25 cellular contexts compared by ENCODE assay signal in genomic region chr12:79841878-79842265, GRCh38.
DNase-seq lines count a peak whose midpoint lies in the region; ATAC-seq and TF ChIP-seq lines count a peak whose summit lies in the region.
"Had no signal": no experiment of that assay in that cellular context is flagged by ENCODE, and none has a peak within 500 bp of the region (broad histone marks: within the 10 kb centered on the region; RNA-seq: fewer than 3 reads in every experiment).

No MANE protein-coding gene starts in this region.

- H3K4me2 ChIP-seq in parathyroid adenoma (ENCODE audit: low read length) = peak overlapping the region; percentile 8
- H3K4me2 ChIP-seq: hepatocyte, smooth muscle cell had no signal

- H3K9me3 Mint-ChIP-seq in activated CD8-positive, alpha-beta T cell treated with anti-CD3 and anti-CD28 coated beads, Interleukin-2, amount 10 ng/mL, durations not matched to agents 7 days and 5 days (ENCODE audit: insufficient read depth) = peaks cover 20% of the 10 kb centered on the region
- peaks cover 24% of the 10 kb centered on the region for H3K9me3 Mint-ChIP-seq in activated CD8-positive, alpha-beta T cell treated with anti-CD3 and anti-CD28 coated beads for 36 hours
- peaks cover 8 to 41% (median 14%) of the 10 kb centered on the region in 11 donors for H3K9me3 Mint-ChIP-seq in naive thymus-derived CD4-positive, alpha-beta T cell

- H3K4me3 ChIP-seq in dorsolateral prefrontal cortex = no peak overlapping the region
- no peak overlapping the region for H3K4me3 ChIP-seq in parathyroid adenoma (ENCODE audit: low read depth, low read length)
- no peak overlapping the region for H3K4me3 ChIP-seq in ovary
- H3K4me3 ChIP-seq in naive thymus-derived CD4-positive, alpha-beta T cell (ENCODE audit: low read length) = no peak overlapping the region
- H3K4me3 ChIP-seq: hepatocyte, SJSA1, smooth muscle cell had no signal

- peak overlapping the region; percentile 33 for H3K27ac Mint-ChIP-seq in activated CD8-positive, alpha-beta T cell treated with anti-CD3 and anti-CD28 coated beads, Interleukin-2, amount 10 ng/mL, durations not matched to agents 7 days and 5 days
- H3K27ac Mint-ChIP-seq in activated CD8-positive, alpha-beta T cell treated with anti-CD3 and anti-CD28 coated beads for 36 hours = no peak overlapping the region
- peak overlapping the region in 2 of 9 donors; percentile 14 to 65 for H3K27ac Mint-ChIP-seq in naive thymus-derived CD4-positive, alpha-beta T cell
- H3K27ac Mint-ChIP-seq: H9 had no signal

- no peaks in the 10 kb centered on the region for H3K27me3 Mint-ChIP-seq in activated CD8-positive, alpha-beta T cell treated with anti-CD3 and anti-CD28 coated beads, Interleukin-2, amount 10 ng/mL, durations not matched to agents 7 days and 5 days (ENCODE audit: low read depth)
- no peaks in the 10 kb centered on the region for H3K27me3 Mint-ChIP-seq in activated CD8-positive, alpha-beta T cell treated with anti-CD3 and anti-CD28 coated beads for 36 hours
- no peaks in the 10 kb centered on the region for H3K27me3 Mint-ChIP-seq in naive thymus-derived CD4-positive, alpha-beta T cell

- H3K36me3 Mint-ChIP-seq in activated CD8-positive, alpha-beta T cell treated with anti-CD3 and anti-CD28 coated beads, Interleukin-2, amount 10 ng/mL, durations not matched to agents 7 days and 5 days (ENCODE audit: low read depth) = peaks cover 67% of the 10 kb centered on the region
- peaks cover 67% of the 10 kb centered on the region for H3K36me3 Mint-ChIP-seq in activated CD8-positive, alpha-beta T cell treated with anti-CD3 and anti-CD28 coated beads for 36 hours (ENCODE audit: low read depth)
- peaks cover 36 to 78% (median 69%) of the 10 kb centered on the region in 5 donors for H3K36me3 Mint-ChIP-seq in naive thymus-derived CD4-positive, alpha-beta T cell

- WGBS in ovary, 3 donors = 37 to 86% (median 42%) methylated on average over 4 of the region's 4 CpGs

- CTCF ChIA-PET in activated CD8-positive, alpha-beta T cell treated with anti-CD3 and anti-CD28 coated beads, Interleukin-2, amount 10 ng/mL, durations not matched to agents 7 days and 5 days (lab: Charles Lee) = no interaction called here
- CTCF ChIA-PET in activated CD8-positive, alpha-beta T cell treated with anti-CD3 and anti-CD28 coated beads for 36 hours (lab: Charles Lee) = interaction anchor here (1.1 kb wide), 1 partner anchor 9 kb away, joined by 3 read pairs; no protein-coding TSS in a partner anchor
- CTCF ChIA-PET in naive thymus-derived CD4-positive, alpha-beta T cell (lab: Charles Lee) = no interaction called here

- H3K27me3 ChIP-seq in dorsolateral prefrontal cortex = no peaks in the 10 kb centered on the region
- H3K27me3 ChIP-seq in parathyroid adenoma (ENCODE audit: control insufficient read depth, insufficient read depth, low read length) = no peaks in the 10 kb centered on the region
- no peaks in the 10 kb centered on the region for H3K27me3 ChIP-seq in ovary
- no peaks in the 10 kb centered on the region for H3K27me3 ChIP-seq in naive thymus-derived CD4-positive, alpha-beta T cell (ENCODE audit: control insufficient read depth in 2 of 2, insufficient read depth in 2 of 2, low read length in 2 of 2)
- H3K27me3 ChIP-seq: hepatocyte, SJSA1 had no signal

- POLR2A ChIA-PET in activated CD8-positive, alpha-beta T cell treated with anti-CD3 and anti-CD28 coated beads, Interleukin-2, amount 10 ng/mL, durations not matched to agents 7 days and 5 days (lab: Charles Lee) = no interaction called here
- POLR2A ChIA-PET in activated CD8-positive, alpha-beta T cell treated with anti-CD3 and anti-CD28 coated beads for 36 hours (lab: Charles Lee) = no interaction called here
- POLR2A ChIA-PET in naive thymus-derived CD4-positive, alpha-beta T cell (lab: Charles Lee) = no interaction called here

- H3K9me3 ChIP-seq in parathyroid adenoma (ENCODE audit: control insufficient read depth, low read length) = no peaks in the 10 kb centered on the region
- no peaks in the 10 kb centered on the region for H3K9me3 ChIP-seq in ovary
- H3K9me3 ChIP-seq in naive thymus-derived CD4-positive, alpha-beta T cell (ENCODE audit: control insufficient read depth in 2 of 3, low read length in 3 of 3) = peaks cover 0 to 14% (median 7%) of the 10 kb centered on the region in 3 experiments

- no peak for TF ChIP-seq POLR2A in ovary (IDR thresholded peaks at IDR 0.05)

- H3K79me2 ChIP-seq in parathyroid adenoma = peaks cover 16% of the 10 kb centered on the region

- intact Hi-C loops in activated CD8-positive, alpha-beta T cell treated with anti-CD3 and anti-CD28 coated beads for 36 hours (cut with micrococcal nuclease) = no loop called here
- intact Hi-C loops in dorsolateral prefrontal cortex (cut with DNase I) (loop anchor here in 1 of 2 donors (5.0 kb wide), 1 partner anchor 215 kb away; no protein-coding TSS in a partner anchor), ovary (cut with DNase I) (no loop called here)
- intact Hi-C loops in naive thymus-derived CD4-positive, alpha-beta T cell (cut with micrococcal nuclease) = no loop called here

- H3K4me3 Mint-ChIP-seq in activated CD8-positive, alpha-beta T cell treated with anti-CD3 and anti-CD28 coated beads, Interleukin-2, amount 10 ng/mL, durations not matched to agents 7 days and 5 days = no peak overlapping the region
- no peak overlapping the region for H3K4me3 Mint-ChIP-seq in activated CD8-positive, alpha-beta T cell treated with anti-CD3 and anti-CD28 coated beads for 36 hours
- peak overlapping the region in 1 of 10 donors; percentile 16 for H3K4me3 Mint-ChIP-seq in naive thymus-derived CD4-positive, alpha-beta T cell
- H3K4me3 Mint-ChIP-seq: H9 had no signal

- no peak for ATAC-seq in activated CD8-positive, alpha-beta T cell treated with anti-CD3 and anti-CD28 coated beads, Interleukin-2, amount 10 ng/mL, durations not matched to agents 7 days and 5 days
- ATAC-seq in activated CD8-positive, alpha-beta T cell treated with anti-CD3 and anti-CD28 coated beads for 36 hours = no peak
- ATAC-seq in HG03432 (IDR thresholded peaks at IDR 0.05; ENCODE audit: unreplicated experiment) = peak; percentile 51
- no peak for ATAC-seq in GM19452 (IDR thresholded peaks at IDR 0.05; ENCODE audit: unreplicated experiment)
- ATAC-seq in naive thymus-derived CD4-positive, alpha-beta T cell = no peak
- ATAC-seq: Panc1; stimulated activated naive CD8-positive, alpha-beta T cell treated with anti-CD3 and anti-CD28 coated beads, Interleukin-15, Interleukin-2, amounts not matched to agents 100 U/mL and 50 U/mL, for 24 hours had no signal

- H3K4me1 ChIP-seq in parathyroid adenoma = peaks cover 7% of the 10 kb centered on the region
- H3K4me1 ChIP-seq in ovary (ENCODE audit: insufficient read depth) = peaks cover 8% of the 10 kb centered on the region
- peaks cover 0 to 12% of the 10 kb centered on the region in 2 donors for H3K4me1 ChIP-seq in naive thymus-derived CD4-positive, alpha-beta T cell (ENCODE audit: control insufficient read depth in 2 of 2, insufficient read depth in 2 of 2, low read length in 2 of 2)

- no peak for DNase-seq in activated CD8-positive, alpha-beta T cell treated with anti-CD3 and anti-CD28 coated beads, Interleukin-2, amount 10 ng/mL, durations not matched to agents 7 days and 5 days
- no peak for DNase-seq in activated CD8-positive, alpha-beta T cell treated with anti-CD3 and anti-CD28 coated beads for 36 hours
- DNase-seq in dorsolateral prefrontal cortex (no peak), ovary (no peak)
- DNase-seq in naive thymus-derived CD4-positive, alpha-beta T cell = no peak
- DNase-seq: activated CD4-positive, alpha-beta T cell treated with anti-CD3 and anti-CD28 coated beads, Interleukin-2, amount 50 U/mL, for 1 hour; activated naive CD4-positive, alpha-beta T cell treated with Interleukin-2 at 50 U/mL for 16 hours; activated T-cell treated with anti-CD3 and anti-CD28 coated beads, Interleukin-2, amount 50 U/mL, for 1 hour; AML-193; caudate nucleus; EL; H9; MM.1S; NCI-H1417 treated with DMSO at 0.1 percent for 48 hours; NCI-H510A treated with DMSO at 0.1 percent for 48 hours; stimulated activated CD4-positive, alpha-beta T cell treated with anti-CD3 and anti-CD28 coated beads, Interleukin-4, amount 100 ng/mL, for 24 hours; stimulated activated naive CD8-positive, alpha-beta T cell treated with anti-CD3 and anti-CD28 coated beads, Interleukin-15, Interleukin-2, amounts not matched to agents 100 U/mL and 50 U/mL, for 24 hours; WERI-Rb-1 had no signal

- TF ChIP-seq EP300 in ovary (IDR thresholded peaks at IDR 0.05) = no peak

- H3K4me1 Mint-ChIP-seq in activated CD8-positive, alpha-beta T cell treated with anti-CD3 and anti-CD28 coated beads, Interleukin-2, amount 10 ng/mL, durations not matched to agents 7 days and 5 days (ENCODE audit: low read depth) = peaks cover 18% of the 10 kb centered on the region
- H3K4me1 Mint-ChIP-seq in activated CD8-positive, alpha-beta T cell treated with anti-CD3 and anti-CD28 coated beads for 36 hours (ENCODE audit: low read depth) = peaks cover 28% of the 10 kb centered on the region
- H3K4me1 Mint-ChIP-seq in naive thymus-derived CD4-positive, alpha-beta T cell = peaks cover 25 to 62% (median 54%) of the 10 kb centered on the region in 7 donors

- no peaks in the 10 kb centered on the region for H3K36me3 ChIP-seq in parathyroid adenoma (ENCODE audit: control insufficient read depth, insufficient read depth, low read length)
- H3K36me3 ChIP-seq in ovary = no peaks in the 10 kb centered on the region
- peaks cover 0 to 29% (median 14%) of the 10 kb centered on the region in 3 experiments for H3K36me3 ChIP-seq in naive thymus-derived CD4-positive, alpha-beta T cell (ENCODE audit: control insufficient read depth in 2 of 3, insufficient read depth in 3 of 3, low read length in 3 of 3)

- H3K27ac ChIP-seq in dorsolateral prefrontal cortex (peak overlapping the region in 52 of 59 donors; percentile 8 to 84 (median 68)), parathyroid adenoma (peak overlapping the region; percentile 1), ovary (no peak overlapping the region)
- H3K27ac ChIP-seq in naive thymus-derived CD4-positive, alpha-beta T cell (ENCODE audit: low read depth, low read length) = no peak overlapping the region
- H3K27ac ChIP-seq: hepatocyte, SJSA1, WERI-Rb-1 had no signal

- no peak for TF ChIP-seq CTCF in activated CD8-positive, alpha-beta T cell treated with anti-CD3 and anti-CD28 coated beads for 36 hours (IDR thresholded peaks at IDR 0.05)
- TF ChIP-seq CTCF in dorsolateral prefrontal cortex (IDR thresholded peaks at IDR 0.05 in 54 of 56, conservative IDR thresholded peaks at IDR 0.05 in 2 of 56; ENCODE audit: low read depth in 1 of 56, partially characterized antibody in 56 of 56) (no peak), parathyroid adenoma (IDR thresholded peaks at IDR 0.05) (no peak), ovary (IDR thresholded peaks at IDR 0.05) (no peak)

- H3K9ac ChIP-seq in parathyroid adenoma = no peak overlapping the region

- H2AFZ ChIP-seq in parathyroid adenoma = no peak overlapping the region
- H2AFZ ChIP-seq: hepatocyte had no signal

Comparison
In these comparisons a context has a peak if more than half of its experiments do, and no peak if none do; other contexts are left out.
1. H3K27ac ChIP-seq: peak in dorsolateral prefrontal cortex (52 of 59) and parathyroid adenoma (single experiment); none in ovary (0 of 2) and naive thymus-derived CD4-positive, alpha-beta T cell (single experiment).